In genomic region chr12:120439646-120440247, GRCh38 we compare ENCODE assay signal across 8 cellular contexts. TPM values are rescaled to one million over a fixed set of nuclear protein-coding genes. Genes with fewer than 3 reads are reported as not detected.
DNase-seq lines count a peak whose midpoint lies in the region; ATAC-seq and TF ChIP-seq lines count a peak whose summit lies in the region.

No MANE protein-coding gene starts in this region.

- H3K36me3 ChIP-seq in OCI-LY3 (replicated peaks; ENCODE audit: low read depth, low read length), result peaks cover 17% of the 10 kb centered on the region
- H3K36me3 ChIP-seq in stomach, result peaks cover 22 to 51% (median 45%) of the 10 kb centered on the region in 4 donors

- intact Hi-C loops in CD4-positive, alpha-beta T cell (cut with DNase I, micrococcal nuclease), result loop anchor here (1.0 to 10.0 kb wide), 10 partner anchors 30 to 575 kb away; partner anchors contain the start of genes POP5 (in 2 of the 2), SRSF9 (in 2 of the 2), C12orf43 (in 1 of the 2) and COQ5 (in 1 of the 2)
- intact Hi-C loops in stomach (cut with DNase I; ENCODE audit: low total_unique reads), result no loop called here

- peak overlapping the region; percentile 56 for H3K4me3 ChIP-seq in OCI-LY3 (ENCODE audit: low read length)
- H3K4me3 ChIP-seq in stomach, result peak overlapping the region in 2 of 4 donors; percentile 92 to 98

- peak overlapping the region; percentile 78 for H3K27ac Mint-ChIP-seq in CD4-positive, alpha-beta T cell
- H3K27ac Mint-ChIP-seq in nephron progenitor cell, result no peak overlapping the region

- no peak overlapping the region for H2AFZ ChIP-seq in OCI-LY3 (ENCODE audit: low read depth, low read length)

- H3K27me3 Mint-ChIP-seq in CD4-positive, alpha-beta T cell, result no peaks in the 10 kb centered on the region
- H3K27me3 Mint-ChIP-seq in nephron progenitor cell (ENCODE audit: low read depth, poor library complexity), result no peaks in the 10 kb centered on the region

- H4K20me1 ChIP-seq in OCI-LY3 (ENCODE audit: insufficient read depth, low read length), result peaks cover 5% of the 10 kb centered on the region; the same call in 1 of the 2 replicates

- no peaks in the 10 kb centered on the region for H3K9me3 ChIP-seq in CD4-positive, alpha-beta T cell (ENCODE audit: control insufficient read depth, low read length)
- no peaks in the 10 kb centered on the region for H3K9me3 ChIP-seq in OCI-LY3 (ENCODE audit: insufficient read depth, low read length)
- no peaks in the 10 kb centered on the region for H3K9me3 ChIP-seq in stomach

- no peaks in the 10 kb centered on the region for H3K27me3 ChIP-seq in CD4-positive, alpha-beta T cell (ENCODE audit: control insufficient read depth, insufficient read depth, low read length)
- no peaks in the 10 kb centered on the region for H3K27me3 ChIP-seq in OCI-LY3 (ENCODE audit: low read depth, low read length)
- no peaks in the 10 kb centered on the region for H3K27me3 ChIP-seq in stomach

- peaks cover 38% of the 10 kb centered on the region for H3K4me1 Mint-ChIP-seq in CD4-positive, alpha-beta T cell (ENCODE audit: low read depth)
- peaks cover 45% of the 10 kb centered on the region for H3K4me1 Mint-ChIP-seq in nephron progenitor cell

- no peak overlapping the region for H3K27ac ChIP-seq in CD4-positive, alpha-beta T cell (ENCODE audit: low read depth, low read length)
- H3K27ac ChIP-seq in OCI-LY3 (ENCODE audit: low read length) (no peak overlapping the region), stomach (peak overlapping the region in 1 of 5 donors; percentile 91)

- 6 to 11% (median 10%) methylated on average over 5 to 6 of the region's 6 CpGs for WGBS in stomach, 5 donors

- peak overlapping the region; percentile 77 for H3K4me3 Mint-ChIP-seq in CD4-positive, alpha-beta T cell
- H3K4me3 Mint-ChIP-seq in nephron progenitor cell, result peak overlapping the region; percentile 68

- no peak for TF ChIP-seq POLR2A in stomach (IDR thresholded peaks at IDR 0.05)

- peaks cover 61% of the 10 kb centered on the region for H3K79me2 ChIP-seq in OCI-LY3 (ENCODE audit: low read length)

- CTCF ChIA-PET in CD4-positive, alpha-beta T cell (lab: Charles Lee), result interaction anchor here (0.6 to 2.0 kb wide), 10 partner anchors 10 to 210 kb away, joined by 3 to 15 read pairs (median 4); partner anchors contain the start of genes SIRT4 and SRSF9

- H3K4me2 ChIP-seq in OCI-LY3 (ENCODE audit: low read length), result peak overlapping the region; percentile 91

- peaks cover 55% of the 10 kb centered on the region for H3K36me3 Mint-ChIP-seq in CD4-positive, alpha-beta T cell (ENCODE audit: low read depth)
- H3K36me3 Mint-ChIP-seq in nephron progenitor cell (ENCODE audit: low read depth), result peaks cover 32% of the 10 kb centered on the region

- peaks cover 17% of the 10 kb centered on the region for H3K4me1 ChIP-seq in OCI-LY3 (ENCODE audit: low read length)
- H3K4me1 ChIP-seq in stomach, result peaks cover 14 to 36% (median 26%) of the 10 kb centered on the region in 4 donors

- ATAC-seq in CD4-positive, alpha-beta T cell (ENCODE audit: poor library complexity), result peak; percentile 51
- peak; percentile 42 for ATAC-seq in esophagus mucosa
- ATAC-seq in GM21360 (IDR thresholded peaks at IDR 0.05; ENCODE audit: unreplicated experiment), result no peak

- TF ChIP-seq EP300 in stomach (IDR thresholded peaks at IDR 0.05), result no peak

- DNase-seq in CD4-positive, alpha-beta T cell, result peak; percentile 57 to 74 (median 64)
- peak; percentile 72 for DNase-seq in HT-29 (ENCODE audit: low spot score)
- peak; percentile 65 for DNase-seq in activated T-cell treated with anti-CD3 and anti-CD28 coated beads for 4 hours
- peak; percentile 76 for DNase-seq in nephron progenitor cell
- peak; percentile 45 for DNase-seq in stomach

- TF ChIP-seq CTCF in CD4-positive, alpha-beta T cell (IDR thresholded peaks at IDR 0.05), result peak; percentile 84
- TF ChIP-seq CTCF in OCI-LY3 (IDR thresholded peaks at IDR 0.05; ENCODE audit: low read depth, low read length) (peak; percentile 74), nephron progenitor cell (IDR thresholded peaks at IDR 0.05) (peak; percentile 64), stomach (IDR thresholded peaks at IDR 0.05) (peak in 5 of 7 experiments; percentile 26 to 70 (median 39))

- H3K9ac ChIP-seq in OCI-LY3 (ENCODE audit: low read length), result 0 out of 2 replicates have a peak overlapping the region, but pooled peaks have one; percentile 17

- H3K9me3 Mint-ChIP-seq in CD4-positive, alpha-beta T cell, result no peaks in the 10 kb centered on the region
- H3K9me3 Mint-ChIP-seq in nephron progenitor cell, result no peaks in the 10 kb centered on the region

- POLR2A ChIA-PET in CD4-positive, alpha-beta T cell (lab: Charles Lee), result interaction anchor here (1.2 kb wide), 1 partner anchor 29 kb away, joined by 4 read pairs; the partner anchor contains the start of gene SRSF9

RNA-seq across cellular contexts. Expression of gene COX6A1, which starts 1.8 kb away (rescaled TPM):
- 100 to 1,000 TPM; 112 to 116 TPM for total RNA-seq in CD4-positive, alpha-beta T cell
- 1,079 and 1,221 TPM in 2 replicates for total RNA-seq in HT-29 (2014; rRNA removed; shearing (Covaris generic))
- 514 TPM for total RNA-seq in esophagus mucosa
- 1,000 to 10,000 TPM in 1 of 5 donors, 100 to 1,000 TPM in 3, 10 to 100 TPM in 1; 86.4 to 1,200 (median 463) TPM for total RNA-seq in stomach
- 1,000 to 10,000 TPM in 1 of 3 donors, 100 to 1,000 TPM in 2; 475 to 1,009 (median 901) TPM for polyA plus RNA-seq in stomach

RNA-seq across cellular contexts. Expression of gene TRIAP1, which starts 6.4 kb away (rescaled TPM):
- 10 to 100 TPM; 33.0 to 34.3 TPM for total RNA-seq in CD4-positive, alpha-beta T cell
- 16.0 and 24.4 TPM in 2 replicates for total RNA-seq in HT-29 (2014; rRNA removed; shearing (Covaris generic))
- 22.4 TPM for total RNA-seq in esophagus mucosa
- 10 to 100 TPM in 2 of 5 donors, 1 to 10 TPM in 3; 4.7 to 15.2 (median 8.7) TPM for total RNA-seq in stomach
- 10 to 100 TPM; 32.6 to 40.6 (median 37.4) TPM for polyA plus RNA-seq in stomach

RNA-seq across cellular contexts. Expression of gene GATC, which starts 6.5 kb away (rescaled TPM):
- total RNA-seq in CD4-positive, alpha-beta T cell, result 10 to 100 TPM; 18.6 to 19.4 TPM
- 25.7 and 38.0 TPM in 2 replicates for total RNA-seq in HT-29 (2014; rRNA removed; shearing (Covaris generic))
- 9.8 TPM for total RNA-seq in esophagus mucosa
- total RNA-seq in stomach, result 10 to 100 TPM in 3 of 5 donors, 1 to 10 TPM in 2; 4.0 to 25.3 (median 13.4) TPM
- 10 to 100 TPM in 2 of 3 donors, 1 to 10 TPM in 1; 8.7 to 13.9 (median 12.5) TPM for polyA plus RNA-seq in stomach

RNA-seq across cellular contexts. Expression of gene SRSF9, which starts 29.8 kb away (rescaled TPM):
- 100 to 1,000 TPM; 124 TPM for total RNA-seq in CD4-positive, alpha-beta T cell
- total RNA-seq in HT-29 (2014; rRNA removed; shearing (Covaris generic)), result 302 and 319 TPM in 2 replicates
- total RNA-seq in esophagus mucosa (139 TPM), stomach (100 to 1,000 TPM in 2 of 5 donors, 10 to 100 TPM in 3; 41.1 to 218 (median 92.3) TPM)
- 100 to 1,000 TPM in 2 of 3 donors, 10 to 100 TPM in 1; 86.1 to 116 (median 112) TPM for polyA plus RNA-seq in stomach

RNA-seq across cellular contexts. Expression of gene DYNLL1, which starts 56.2 kb away (rescaled TPM):
- total RNA-seq in CD4-positive, alpha-beta T cell, result 10 to 100 TPM; 23.6 to 24.5 TPM
- total RNA-seq in HT-29 (2014; rRNA removed; shearing (Covaris generic)), result 268 and 293 TPM in 2 replicates
- total RNA-seq in esophagus mucosa (621 TPM), stomach (100 to 1,000 TPM in 4 of 5 donors, 10 to 100 TPM in 1; 27.2 to 197 (median 114) TPM)
- 100 to 1,000 TPM; 476 to 580 (median 578) TPM for polyA plus RNA-seq in stomach
